In genomic region chr3:82080261-82080660, GRCh38 we compare ENCODE assay signal across 1 cellular context.
TF ChIP-seq lines count a peak whose summit lies in the region.

No MANE protein-coding gene starts in this region.

TF ChIP-seq in SK-N-SH, 30 proteins besides CTCF, POLR2A, EP300 and RAD21 (continued from another document):
- TF ChIP-seq NFIC (IDR thresholded peaks at IDR 0.05; ENCODE audit: borderline replicate concordance) (no peak), CHD2 (IDR thresholded peaks at IDR 0.05; ENCODE audit: low read length, partially characterized antibody) (no peak), USF1 (IDR thresholded peaks at IDR 0.05; ENCODE audit: borderline replicate concordance, low read depth) (no peak), PBX3 (IDR thresholded peaks at IDR 0.05) (no peak)
